1 cellular context compared by ENCODE assay signal in genomic region chr19:43524922-43525835, GRCh38.
TF ChIP-seq lines count a peak whose summit lies in the region.

No MANE protein-coding gene starts in this region.

TF ChIP-seq in GM12878, 131 proteins besides CTCF, POLR2A, EP300 and RAD21 (continued from another document):
- no peak for TF ChIP-seq DPF2 (IDR thresholded peaks at IDR 0.05)
- peak; percentile 54; the same call in 1 of the 2 replicates for TF ChIP-seq SPI1 (IDR thresholded peaks at IDR 0.05; ENCODE audit: borderline replicate concordance, insufficient read depth, low read depth, low read length)
- no peak for TF ChIP-seq ZNF622 (IDR thresholded peaks at IDR 0.05)
- TF ChIP-seq NFYA (IDR thresholded peaks at IDR 0.05; ENCODE audit: borderline replicate concordance, low read depth, low read length): no peak
- TF ChIP-seq USF1 (IDR thresholded peaks at IDR 0.05; ENCODE audit: borderline replicate concordance, extremely low read length, insufficient read depth, low read depth, low read length): no peak
- 0 out of 2 replicates have a peak, but pooled peaks have one; percentile 21 for TF ChIP-seq CREM (IDR thresholded peaks at IDR 0.05; ENCODE audit: low read depth)
- no peak for TF ChIP-seq MTA3 (IDR thresholded peaks at IDR 0.05; ENCODE audit: borderline replicate concordance, low read length)
- no peak for TF ChIP-seq SUZ12 (IDR thresholded peaks at IDR 0.05; ENCODE audit: unreplicated experiment)
- no peak for TF ChIP-seq ZBTB33 (IDR thresholded peaks at IDR 0.05)
- TF ChIP-seq ZNF274 (IDR thresholded peaks at IDR 0.05; ENCODE audit: insufficient read depth, insufficient read length): no peak
- peak; percentile 25 to 47; a peak in 2 of 4 replicates for TF ChIP-seq IKZF2 (IDR thresholded peaks at IDR 0.05)
- no peak for TF ChIP-seq IRF5 (IDR thresholded peaks at IDR 0.05; ENCODE audit: borderline replicate concordance)
- TF ChIP-seq PAX8 (IDR thresholded peaks at IDR 0.05): peak; percentile 51; the same call in 1 of the 2 replicates
- no peak for TF ChIP-seq POU2F2 (IDR thresholded peaks at IDR 0.05; ENCODE audit: borderline replicate concordance, low read depth, low read length)
- no peak for TF ChIP-seq TARDBP (IDR thresholded peaks at IDR 0.05; ENCODE audit: borderline replicate concordance)
- peak; percentile 67 for TF ChIP-seq RAD51 (IDR thresholded peaks at IDR 0.05)
- no peak for TF ChIP-seq TBL1XR1 (IDR thresholded peaks at IDR 0.05; ENCODE audit: low read depth, low read length)
- no peak for TF ChIP-seq RCOR1 (conservative IDR thresholded peaks at IDR 0.05; ENCODE audit: low read depth, low read length)
- no peak for TF ChIP-seq SMC3 (IDR thresholded peaks at IDR 0.05; ENCODE audit: borderline replicate concordance, low read length)
- TF ChIP-seq LARP7 (IDR thresholded peaks at IDR 0.05): 0 out of 2 replicates have a peak, but pooled peaks have one; percentile 45
- TF ChIP-seq BCL3 (IDR thresholded peaks at IDR 0.05; ENCODE audit: borderline replicate concordance, insufficient read depth, low read depth, low read length, poor library complexity, severe bottlenecking): no peak
- peak; percentile 80 for TF ChIP-seq NBN (IDR thresholded peaks at IDR 0.05)
- TF ChIP-seq ETV6 (conservative IDR thresholded peaks at IDR 0.05 in 1 of 2, IDR thresholded peaks at IDR 0.05 in 1 of 2; ENCODE audit: borderline replicate concordance in 1 of 2, low read depth in 1 of 2): no peak
- TF ChIP-seq FOXM1 (IDR thresholded peaks at IDR 0.05; ENCODE audit: low read depth, low read length): no peak
- TF ChIP-seq SIN3A (IDR thresholded peaks at IDR 0.05; ENCODE audit: low read depth, low read length): no peak
- no peak for TF ChIP-seq NR2C2 (IDR thresholded peaks at IDR 0.05; ENCODE audit: borderline replicate concordance, control insufficient read depth, insufficient read length, low read depth)
- TF ChIP-seq MLLT1 (IDR thresholded peaks at IDR 0.05): no peak
- no peak for TF ChIP-seq NRF1 (conservative IDR thresholded peaks at IDR 0.05; ENCODE audit: low read depth, low read length)
- TF ChIP-seq ZNF207 (IDR thresholded peaks at IDR 0.05; ENCODE audit: borderline replicate concordance): no peak
- no peak for TF ChIP-seq HDAC2 (IDR thresholded peaks at IDR 0.05)
- TF ChIP-seq ZZZ3 (IDR thresholded peaks at IDR 0.05; ENCODE audit: control insufficient read depth, insufficient read length, low read depth): no peak
- TF ChIP-seq SMAD5 (IDR thresholded peaks at IDR 0.05; ENCODE audit: low read depth): no peak
- peak; percentile 22 to 92; a peak in 2 of 4 replicates for TF ChIP-seq SRF (IDR thresholded peaks at IDR 0.05; ENCODE audit: low read depth in 2 of 2, low read length in 2 of 2)
- TF ChIP-seq ZNF592 (IDR thresholded peaks at IDR 0.05): no peak
- no peak for TF ChIP-seq ZBTB11 (CRISPR knock-in tag; IDR thresholded peaks at IDR 0.05)
- TF ChIP-seq IKZF1 (conservative IDR thresholded peaks at IDR 0.05): peak; percentile 67
TF ChIP-seq in GM12878: peak in this region for 16.
